ENCODE assay signal across 1 cellular context in genomic region chr1:183148599-183148998, GRCh38.
TF ChIP-seq lines count a peak whose summit lies in the region.

No MANE protein-coding gene starts in this region.

TF ChIP-seq in GM23338, 12 proteins besides CTCF, POLR2A, EP300 and RAD21 (continued from another document):
- TF ChIP-seq ZNF462 (CRISPR knock-in tag; IDR thresholded peaks at IDR 0.05): no peak
- TF ChIP-seq REST (IDR thresholded peaks at IDR 0.05; ENCODE audit: unreplicated experiment): no peak
- TF ChIP-seq JUNB (IDR thresholded peaks at IDR 0.05; ENCODE audit: unreplicated experiment): no peak
- no peak for TF ChIP-seq ETS1 (IDR thresholded peaks at IDR 0.05)
- no peak for TF ChIP-seq ZNF114 (CRISPR knock-in tag; IDR thresholded peaks at IDR 0.05)
- TF ChIP-seq STAT1 (IDR thresholded peaks at IDR 0.05; ENCODE audit: unreplicated experiment): no peak
